Comparison of ENCODE assay signal across 18 cellular contexts in the genomic region with DNA sequence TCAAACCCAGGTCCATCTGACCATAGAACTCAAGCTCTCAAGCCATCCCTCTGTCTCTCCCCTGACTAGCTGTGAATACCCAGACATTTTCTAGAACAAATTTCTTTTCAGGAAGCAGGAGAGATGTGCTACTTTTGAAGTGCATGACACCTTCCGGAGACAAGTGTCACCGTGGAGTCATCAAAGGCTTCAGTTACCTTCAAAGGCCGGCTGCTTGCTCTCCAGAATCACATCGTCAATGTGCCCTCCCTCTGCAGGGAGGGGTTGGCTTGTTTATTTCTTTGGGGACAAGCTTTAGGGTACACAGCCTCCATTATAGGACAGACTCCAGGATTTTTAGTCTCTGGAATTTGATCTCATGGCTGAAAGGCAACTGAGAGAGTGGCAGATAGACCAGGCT. TPM values are rescaled to one million over a fixed set of nuclear protein-coding genes. Genes with fewer than 3 reads are reported as not detected.
DNase-seq lines count a peak whose midpoint lies in the region; TF ChIP-seq lines count a peak whose summit lies in the region.
"Had no signal": no experiment of that assay in that cellular context is flagged by ENCODE, and none has a peak within 500 bp of the region (broad histone marks: within the 10 kb centered on the region; RNA-seq: fewer than 3 reads in every experiment).

No MANE protein-coding gene starts in this region.

- H3K27me3 ChIP-seq in vagina, result no peaks in the 10 kb centered on the region

- no peaks in the 10 kb centered on the region for H3K9me3 ChIP-seq in vagina
- H3K9me3 ChIP-seq: HAP-1, SJCRH30 had no signal

- DNase-seq in NCI-H510A treated with DMSO at 0.1 percent for 48 hours (lab: John Stamatoyannopoulos, UW) (peak; percentile 35), NCI-H510A (lab: John Stamatoyannopoulos, UW) (no peak), EL (no peak), DMS153 treated with DMSO at 0.1 percent for 48 hours (lab: John Stamatoyannopoulos, UW; ENCODE audit: unreplicated experiment) (no peak), vagina (ENCODE audit: extremely low spot score in 2 of 2) (no peak)
- peak; percentile 1 for DNase-seq in stimulated activated CD4-positive, alpha-beta T cell treated with anti-CD3 and anti-CD28 coated beads, Interleukin-2, amount 100 ng/mL, for 4 hours (ENCODE audit: low read depth)
- no peak for DNase-seq in stimulated activated CD4-positive, alpha-beta T cell treated with anti-CD3 and anti-CD28 coated beads, Interleukin-4, amount 100 ng/mL, for 1 hour
- DNase-seq in activated CD4-positive, alpha-beta T cell treated with anti-CD3 and anti-CD28 coated beads, Interleukin-2, amount 50 U/mL, for 1 hour, result peak; percentile 11
- DNase-seq: DMS79, NCI-H187 treated with DMSO at 0.1 percent for 48 hours, NCI-H774, PC-9, SJCRH30 had no signal

- no peaks in the 10 kb centered on the region for H3K4me1 ChIP-seq in vagina
- H3K4me1 ChIP-seq: HAP-1, SJCRH30 had no signal

- no peaks in the 10 kb centered on the region for H3K36me3 ChIP-seq in vagina
- H3K36me3 ChIP-seq: HAP-1, SJCRH30 had no signal

- intact Hi-C loops in vagina (cut with DNase I), result no loop called here

- no peak for TF ChIP-seq CTCF in vagina (IDR thresholded peaks at IDR 0.05)

- no peak overlapping the region for H3K27ac ChIP-seq in vagina
- H3K27ac ChIP-seq: 22Rv1, HL-60, PC-9, SJCRH30 had no signal

- TF ChIP-seq POLR2A in vagina (IDR thresholded peaks at IDR 0.05), result no peak

- H3K4me3 ChIP-seq in vagina, result no peak overlapping the region
- H3K4me3 ChIP-seq: HAP-1, PC-9, SJCRH30 had no signal

RNA-seq across cellular contexts. Expression of a gene that starts 37.7 kb away (rescaled TPM):
- total RNA-seq in vagina, result 3.2 TPM
- total RNA-seq: B cell; CD4-positive, CD25-positive, alpha-beta regulatory T cell; PC-9; SJCRH30 had no signal

Comparison
In these comparisons a context has a peak if more than half of its experiments do, and no peak if none do; other contexts are left out.
1. DNase-seq: peak in NCI-H510A treated with DMSO at 0.1 percent for 48 hours (single experiment), stimulated activated CD4-positive, alpha-beta T cell treated with anti-CD3 and anti-CD28 coated beads, Interleukin-2, amount 100 ng/mL, for 4 hours (single experiment) and activated CD4-positive, alpha-beta T cell treated with anti-CD3 and anti-CD28 coated beads, Interleukin-2, amount 50 U/mL, for 1 hour (single experiment); none in NCI-H510A (single experiment), stimulated activated CD4-positive, alpha-beta T cell treated with anti-CD3 and anti-CD28 coated beads, Interleukin-4, amount 100 ng/mL, for 1 hour (single experiment), EL (single experiment), DMS153 treated with DMSO at 0.1 percent for 48 hours (single experiment) and vagina (0 of 2).